Comparison of ENCODE assay signal across 9 cellular contexts in genomic region chr2:26068602-26069298, GRCh38. TPM values are rescaled to one million over a fixed set of nuclear protein-coding genes. Genes with fewer than 3 reads are reported as not detected.
DNase-seq lines count a peak whose midpoint lies in the region; ATAC-seq and TF ChIP-seq lines count a peak whose summit lies in the region.
"Had no signal": no experiment of that assay in that cellular context is flagged by ENCODE, and none has a peak within 500 bp of the region (broad histone marks: within the 10 kb centered on the region; RNA-seq: fewer than 3 reads in every experiment).

No MANE protein-coding gene starts in this region.

- peaks cover 30% of the 10 kb centered on the region for H3K36me3 Mint-ChIP-seq in activated T-helper 17 cell treated with anti-CD3 and anti-CD28 coated beads, Interleukin-2, amount 50 U/mL, for 72 hours (ENCODE audit: low read depth)

- ATAC-seq in HG02763 (IDR thresholded peaks at IDR 0.05; ENCODE audit: unreplicated experiment) = peak; percentile 82
- ATAC-seq in activated T-helper 17 cell treated with anti-CD3 and anti-CD28 coated beads, Interleukin-2, amount 50 U/mL, for 72 hours (replicated peaks) = peak; percentile 93

- no peaks in the 10 kb centered on the region for H3K27me3 Mint-ChIP-seq in activated T-helper 17 cell treated with anti-CD3 and anti-CD28 coated beads, Interleukin-2, amount 50 U/mL, for 72 hours

- H3K4me1 Mint-ChIP-seq in activated T-helper 17 cell treated with anti-CD3 and anti-CD28 coated beads, Interleukin-2, amount 50 U/mL, for 72 hours = peaks cover 38% of the 10 kb centered on the region

- peak overlapping the region; percentile 81 for H3K27ac Mint-ChIP-seq in activated T-helper 17 cell treated with anti-CD3 and anti-CD28 coated beads, Interleukin-2, amount 50 U/mL, for 72 hours

- DNase-seq in A172 (ENCODE audit: low spot score) (peak; percentile 89), GM13976 (ENCODE audit: low spot score) (peak; percentile 74), NCI-H82 (lab: John Stamatoyannopoulos, UW) (peak; percentile 89), iPS-NIHi7 (ENCODE audit: extremely low spot score) (peak; percentile 23), HuH-7.5 (ENCODE audit: low spot score) (no peak)
- DNase-seq in stimulated activated CD8-positive, alpha-beta memory T cell treated with anti-CD3 and anti-CD28 coated beads, Interleukin-7, amount 100 ng/mL, for 4 hours (ENCODE audit: low read depth in 2 of 2) = peak; percentile 36 to 60

- no peaks in the 10 kb centered on the region for H3K9me3 Mint-ChIP-seq in activated T-helper 17 cell treated with anti-CD3 and anti-CD28 coated beads, Interleukin-2, amount 50 U/mL, for 72 hours
- H3K9me3 Mint-ChIP-seq: neural crest cell had no signal

- in situ Hi-C loops in GM13976 (cut with MboI; ENCODE audit: low sequenced_read_pairs, unreplicated experiment) = no loop called here

- peak overlapping the region; percentile 74 for H3K4me3 Mint-ChIP-seq in activated T-helper 17 cell treated with anti-CD3 and anti-CD28 coated beads, Interleukin-2, amount 50 U/mL, for 72 hours
- H3K4me3 Mint-ChIP-seq: neural crest cell had no signal

- no peak for TF ChIP-seq CTCF in GM13976 (IDR thresholded peaks at IDR 0.05; ENCODE audit: borderline replicate concordance, control extremely low read depth, extremely low read depth, insufficient read depth, missing control alignments)

RNA-seq across cellular contexts. Expression of gene RAB10, which starts 34.9 kb away (rescaled TPM):
- 148 and 268 TPM in 2 replicates for total RNA-seq in A172 (2014; rRNA removed; shearing (Covaris generic))
- total RNA-seq in activated T-helper 17 cell treated with anti-CD3 and anti-CD28 coated beads, Interleukin-2, amount 50 U/mL, for 72 hours = 100 to 1,000 TPM in 1 of 2 donors, 10 to 100 TPM in 1; 68.5 to 107 TPM
